1 cellular context compared by ENCODE assay signal in the genomic region with DNA sequence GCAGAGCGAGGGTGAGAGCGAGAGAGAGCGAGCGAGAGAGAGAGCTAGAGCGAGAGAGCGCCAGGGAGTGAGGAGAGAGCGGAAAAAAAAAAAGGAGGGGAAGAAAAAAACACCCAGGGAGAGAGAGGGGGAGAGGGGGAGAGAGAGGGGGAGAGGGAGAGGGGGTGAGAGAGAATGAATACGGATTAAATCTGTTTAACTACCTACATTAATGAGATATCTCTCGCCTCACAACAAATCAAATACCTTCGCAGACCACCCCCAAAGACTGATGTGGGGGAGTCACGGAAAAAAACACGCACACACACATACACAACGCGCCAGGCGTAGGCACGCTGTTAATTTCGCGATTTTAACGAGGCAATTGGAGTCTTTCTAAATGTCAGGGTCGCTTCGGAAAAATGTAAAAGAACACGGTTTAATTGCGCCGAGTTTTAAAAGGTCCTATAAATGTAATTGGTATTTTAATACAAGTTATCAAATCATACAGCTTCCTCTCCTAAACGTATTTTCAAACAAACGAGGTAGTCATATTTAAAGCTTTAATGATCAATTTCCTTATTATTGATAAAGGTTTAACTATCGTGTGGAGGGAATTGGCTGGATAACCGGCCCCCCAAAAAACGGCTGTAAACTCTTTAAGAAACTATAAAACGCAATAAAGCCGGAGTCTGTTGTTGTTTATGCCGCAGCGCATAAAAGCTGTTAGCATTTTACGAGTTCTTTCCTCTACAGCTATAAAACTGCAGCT.
TF ChIP-seq lines count a peak whose summit lies in the region.

A gene (minus strand): TSS at position 81 of the 751 bp plus-strand sequence. CDS start 588 bp downstream, outside the sequence.

TF ChIP-seq in A549, 52 proteins besides CTCF, POLR2A, EP300 and RAD21 (continued from another document):
- TF ChIP-seq, protein P1, sequence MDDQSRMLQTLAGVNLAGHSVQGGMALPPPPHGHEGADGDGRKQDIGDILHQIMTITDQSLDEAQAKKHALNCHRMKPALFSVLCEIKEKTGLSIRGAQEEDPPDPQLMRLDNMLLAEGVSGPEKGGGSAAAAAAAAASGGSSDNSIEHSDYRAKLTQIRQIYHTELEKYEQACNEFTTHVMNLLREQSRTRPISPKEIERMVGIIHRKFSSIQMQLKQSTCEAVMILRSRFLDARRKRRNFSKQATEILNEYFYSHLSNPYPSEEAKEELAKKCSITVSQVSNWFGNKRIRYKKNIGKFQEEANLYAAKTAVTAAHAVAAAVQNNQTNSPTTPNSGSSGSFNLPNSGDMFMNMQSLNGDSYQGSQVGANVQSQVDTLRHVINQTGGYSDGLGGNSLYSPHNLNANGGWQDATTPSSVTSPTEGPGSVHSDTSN (IDR thresholded peaks at IDR 0.05), result no peak
- TF ChIP-seq, protein P2, sequence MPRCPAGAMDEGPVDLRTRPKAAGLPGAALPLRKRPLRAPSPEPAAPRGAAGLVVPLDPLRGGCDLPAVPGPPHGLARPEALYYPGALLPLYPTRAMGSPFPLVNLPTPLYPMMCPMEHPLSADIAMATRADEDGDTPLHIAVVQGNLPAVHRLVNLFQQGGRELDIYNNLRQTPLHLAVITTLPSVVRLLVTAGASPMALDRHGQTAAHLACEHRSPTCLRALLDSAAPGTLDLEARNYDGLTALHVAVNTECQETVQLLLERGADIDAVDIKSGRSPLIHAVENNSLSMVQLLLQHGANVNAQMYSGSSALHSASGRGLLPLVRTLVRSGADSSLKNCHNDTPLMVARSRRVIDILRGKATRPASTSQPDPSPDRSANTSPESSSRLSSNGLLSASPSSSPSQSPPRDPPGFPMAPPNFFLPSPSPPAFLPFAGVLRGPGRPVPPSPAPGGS (IDR thresholded peaks at IDR 0.05), result no peak
- TF ChIP-seq MAZ (IDR thresholded peaks at IDR 0.05; ENCODE audit: borderline replicate concordance, low read depth, low read length), result no peak
- no peak for TF ChIP-seq JUNB (IDR thresholded peaks at IDR 0.05)
- no peak for TF ChIP-seq KDM5A (IDR thresholded peaks at IDR 0.05)
- TF ChIP-seq, protein P3, sequence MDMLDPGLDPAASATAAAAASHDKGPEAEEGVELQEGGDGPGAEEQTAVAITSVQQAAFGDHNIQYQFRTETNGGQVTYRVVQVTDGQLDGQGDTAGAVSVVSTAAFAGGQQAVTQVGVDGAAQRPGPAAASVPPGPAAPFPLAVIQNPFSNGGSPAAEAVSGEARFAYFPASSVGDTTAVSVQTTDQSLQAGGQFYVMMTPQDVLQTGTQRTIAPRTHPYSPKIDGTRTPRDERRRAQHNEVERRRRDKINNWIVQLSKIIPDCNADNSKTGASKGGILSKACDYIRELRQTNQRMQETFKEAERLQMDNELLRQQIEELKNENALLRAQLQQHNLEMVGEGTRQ (IDR thresholded peaks at IDR 0.05), result no peak
- TF ChIP-seq TP53 (CRISPR knock-in tag; IDR thresholded peaks at IDR 0.05), result no peak
- no peak for TF ChIP-seq GATA3 (IDR thresholded peaks at IDR 0.05; ENCODE audit: borderline replicate concordance)
